ENCODE assay signal across 12 cellular contexts in the genomic region with DNA sequence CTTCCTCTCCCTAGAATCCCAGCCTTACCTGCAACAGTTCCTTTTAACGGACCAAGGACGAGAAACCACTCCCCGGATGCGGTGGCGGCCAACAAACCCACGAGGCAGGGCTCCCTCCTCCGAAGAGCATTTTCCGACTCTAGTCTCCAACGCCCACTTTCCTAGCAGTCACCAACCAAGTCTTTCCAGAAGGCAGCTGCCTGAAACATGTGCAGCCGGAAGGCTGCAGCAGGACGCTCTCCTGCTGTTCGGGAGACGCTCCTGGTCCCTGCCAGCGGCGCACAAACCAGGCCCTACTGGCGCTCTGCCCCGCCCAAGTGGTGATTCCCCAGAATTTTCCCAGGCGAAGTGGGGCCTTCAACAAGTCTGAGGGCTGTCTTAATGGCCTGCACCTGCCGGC. TPM values are rescaled to one million over a fixed set of nuclear protein-coding genes. Genes with fewer than 3 reads are reported as not detected.
DNase-seq lines count a peak whose midpoint lies in the region; ATAC-seq and TF ChIP-seq lines count a peak whose summit lies in the region.
"Had no signal": no experiment of that assay in that cellular context is flagged by ENCODE, and none has a peak within 500 bp of the region (broad histone marks: within the 10 kb centered on the region; RNA-seq: fewer than 3 reads in every experiment).

No MANE protein-coding gene starts in this region.

- H3K27ac Mint-ChIP-seq in activated CD4-positive, alpha-beta memory T cell treated with anti-CD3 and anti-CD28 coated beads for 36 hours = no peak overlapping the region
- no peak overlapping the region for H3K27ac Mint-ChIP-seq in type B pancreatic cell

- no peak overlapping the region for H3K4me3 Mint-ChIP-seq in activated CD4-positive, alpha-beta memory T cell treated with anti-CD3 and anti-CD28 coated beads for 36 hours
- H3K4me3 Mint-ChIP-seq in type B pancreatic cell = no peak overlapping the region

- H3K36me3 Mint-ChIP-seq in activated CD4-positive, alpha-beta memory T cell treated with anti-CD3 and anti-CD28 coated beads for 36 hours = peaks cover 9% of the 10 kb centered on the region
- H3K36me3 Mint-ChIP-seq in type B pancreatic cell = peaks cover 3% of the 10 kb centered on the region

- no peaks in the 10 kb centered on the region for H3K27me3 Mint-ChIP-seq in activated CD4-positive, alpha-beta memory T cell treated with anti-CD3 and anti-CD28 coated beads for 36 hours
- H3K27me3 Mint-ChIP-seq in type B pancreatic cell = no peaks in the 10 kb centered on the region

- peak overlapping the region; percentile 64 for H3K4me3 ChIP-seq in adipocyte (ENCODE audit: low read length)
- peak overlapping the region in 7 of 10 donors; percentile 6 to 41 (median 28) for H3K4me3 ChIP-seq in heart right ventricle
- H3K4me3 ChIP-seq: HAP-1, uterus had no signal

- H3K27ac ChIP-seq in heart right ventricle = no peak overlapping the region
- H3K27ac ChIP-seq: uterus had no signal

- H3K4me1 ChIP-seq in adipocyte (ENCODE audit: control insufficient read depth, insufficient read depth, low read length) (no peaks in the 10 kb centered on the region), heart right ventricle (peaks cover 0 to 9% (median 4%) of the 10 kb centered on the region in 9 donors)
- H3K4me1 ChIP-seq: HAP-1, uterus had no signal

- peak; percentile 41 to 75 (median 64) for ATAC-seq in heart right ventricle
- no peak for ATAC-seq in GM18505 (IDR thresholded peaks at IDR 0.05; ENCODE audit: unreplicated experiment)

- POLR2A ChIA-PET in activated CD4-positive, alpha-beta memory T cell treated with anti-CD3 and anti-CD28 coated beads for 36 hours (lab: Charles Lee) = no interaction called here

- TF ChIP-seq POLR2A in GM18505 (IDR thresholded peaks at IDR 0.05; ENCODE audit: borderline replicate concordance, extremely low read depth, insufficient read depth, insufficient read length) = no peak

- 21 to 23% methylated on average over 19 of the region's 19 CpGs for WGBS in heart right ventricle, 2 donors

- no peaks in the 10 kb centered on the region for H3K4me1 Mint-ChIP-seq in activated CD4-positive, alpha-beta memory T cell treated with anti-CD3 and anti-CD28 coated beads for 36 hours (ENCODE audit: low read depth)
- no peaks in the 10 kb centered on the region for H3K4me1 Mint-ChIP-seq in type B pancreatic cell (ENCODE audit: unreplicated experiment)

- DNase-seq in GM03348 (ENCODE audit: low spot score) (peak; percentile 35), adipocyte (ENCODE audit: low read depth) (no peak), heart right ventricle (peak; percentile 7 to 20), renal cortical epithelial cell (ENCODE audit: low read depth) (peak; percentile 13), type B pancreatic cell (ENCODE audit: extremely low spot score, unreplicated experiment) (no peak), DMS 273 treated with DMSO at 0.1 percent for 48 hours (lab: John Stamatoyannopoulos, UW) (no peak)
- no peak for DNase-seq in activated CD4-positive, alpha-beta memory T cell treated with anti-CD3 and anti-CD28 coated beads for 36 hours
- DNase-seq: NCI-H2029, T1000, uterus had no signal

- H3K36me3 ChIP-seq in adipocyte (ENCODE audit: control insufficient read depth, insufficient read depth, low read length, severe bottlenecking) (peaks cover 3% of the 10 kb centered on the region), heart right ventricle (peaks cover 0 to 33% (median 0%) of the 10 kb centered on the region in 9 donors)
- H3K36me3 ChIP-seq: HAP-1, uterus had no signal

- intact Hi-C loops in heart right ventricle (cut with DNase I) = no loop called here
- intact Hi-C loops in activated CD4-positive, alpha-beta memory T cell treated with anti-CD3 and anti-CD28 coated beads for 36 hours (cut with micrococcal nuclease) = no loop called here

- no peaks in the 10 kb centered on the region for H3K27me3 ChIP-seq in adipocyte (replicated peaks; ENCODE audit: control insufficient read depth, insufficient read depth, low read length)
- H3K27me3 ChIP-seq in heart right ventricle = no peaks in the 10 kb centered on the region
- H3K27me3 ChIP-seq: uterus had no signal

- TF ChIP-seq CTCF in heart right ventricle (IDR thresholded peaks at IDR 0.05) = no peak
- no peak for TF ChIP-seq CTCF in type B pancreatic cell (conservative IDR thresholded peaks at IDR 0.05)

- no peaks in the 10 kb centered on the region for H3K9me3 ChIP-seq in adipocyte (ENCODE audit: control insufficient read depth, low read length)
- no peaks in the 10 kb centered on the region for H3K9me3 ChIP-seq in heart right ventricle
- H3K9me3 ChIP-seq: HAP-1, uterus had no signal

- CTCF ChIA-PET in activated CD4-positive, alpha-beta memory T cell treated with anti-CD3 and anti-CD28 coated beads for 36 hours (lab: Charles Lee) = no interaction called here

- H3K9ac ChIP-seq in adipocyte (ENCODE audit: low read length) = peak overlapping the region; percentile 39

- peaks cover 3% of the 10 kb centered on the region for H3K9me3 Mint-ChIP-seq in activated CD4-positive, alpha-beta memory T cell treated with anti-CD3 and anti-CD28 coated beads for 36 hours
- no peaks in the 10 kb centered on the region for H3K9me3 Mint-ChIP-seq in type B pancreatic cell

RNA-seq across cellular contexts. Expression of gene ADAM20, which starts 21.1 kb away (rescaled TPM):
- under 1 TPM; 0.22 to 0.76 (median 0.38) TPM for total RNA-seq in heart right ventricle
- polyA plus RNA-seq in heart right ventricle = under 1 TPM; 0.01 to 0.15 TPM
- total RNA-seq in renal cortical epithelial cell = 0.87 and 2.4 TPM in 2 replicates
- under 1 TPM; 0.36 to 0.38 TPM for total RNA-seq in activated CD4-positive, alpha-beta memory T cell treated with anti-CD3 and anti-CD28 coated beads for 36 hours
- total RNA-seq in type B pancreatic cell (ENCODE audit: low replicate concordance) = 0.29 and 0.85 TPM in 2 replicates

RNA-seq across cellular contexts. Expression of gene MED6, which starts 44.6 kb away (rescaled TPM):
- total RNA-seq in heart right ventricle (10 to 100 TPM; 19.2 to 26.6 (median 22.0) TPM), renal cortical epithelial cell (36.1 and 37.8 TPM in 2 replicates), type B pancreatic cell (ENCODE audit: low replicate concordance) (43.4 and 46.5 TPM in 2 replicates)
- polyA plus RNA-seq in heart right ventricle = 10 to 100 TPM in 1 of 2 donors, 1 to 10 TPM in 1; 7.8 to 17.0 TPM
- total RNA-seq in activated CD4-positive, alpha-beta memory T cell treated with anti-CD3 and anti-CD28 coated beads for 36 hours = 10 to 100 TPM; 39.7 to 47.1 TPM

Comparison
In these comparisons a context has a peak if more than half of its experiments do, and no peak if none do; other contexts are left out.
1. DNase-seq: peak in GM03348 (single experiment), heart right ventricle (2 of 2) and renal cortical epithelial cell (single experiment); none in adipocyte (single experiment), activated CD4-positive, alpha-beta memory T cell treated with anti-CD3 and anti-CD28 coated beads for 36 hours (single experiment), type B pancreatic cell (single experiment) and DMS 273 treated with DMSO at 0.1 percent for 48 hours (single experiment).